Comparison of ENCODE assay signal across 1 cellular context in the genomic region with DNA sequence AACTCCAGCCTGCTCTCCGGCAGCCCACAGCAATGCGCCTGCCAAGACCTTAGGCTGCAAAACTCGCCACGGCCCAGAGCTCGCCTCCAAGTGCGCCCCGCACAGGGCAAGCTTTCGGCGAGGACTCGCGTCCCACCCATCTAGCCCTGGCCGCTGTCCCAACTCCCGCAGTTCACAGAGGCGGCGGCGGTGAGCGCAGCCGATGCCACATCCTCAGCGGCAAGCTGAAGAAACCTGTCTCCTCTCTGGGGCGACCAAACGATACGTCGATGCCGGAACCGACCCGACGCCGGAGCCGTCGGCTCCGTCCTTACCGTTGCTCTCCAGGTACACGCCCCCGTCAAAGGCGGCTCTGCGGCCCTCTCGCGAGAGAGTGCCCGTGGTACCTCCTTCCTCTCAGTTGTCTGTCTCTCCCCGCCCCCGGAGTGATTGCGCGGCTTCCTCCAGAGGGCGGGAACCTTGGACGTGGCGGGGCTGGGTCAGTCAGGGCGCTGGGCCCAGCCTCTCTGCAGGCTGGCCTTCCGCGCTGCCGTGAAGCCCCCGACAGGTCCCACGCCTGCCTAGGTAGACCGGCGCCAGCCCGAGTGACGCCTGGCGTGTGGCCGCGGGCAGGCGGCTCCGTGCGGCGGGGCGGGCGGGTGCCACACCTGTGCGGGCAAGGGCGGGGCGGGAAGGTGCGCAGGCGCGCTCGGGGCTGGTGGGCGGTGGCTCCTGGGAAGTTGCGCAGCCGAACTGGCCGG.
TF ChIP-seq lines count a peak whose summit lies in the region.

No MANE protein-coding gene starts in this region.

TF ChIP-seq in K562, 482 proteins besides CTCF, POLR2A, EP300 and RAD21 (continued from another document and continues in another):
- TF ChIP-seq, protein P1, sequence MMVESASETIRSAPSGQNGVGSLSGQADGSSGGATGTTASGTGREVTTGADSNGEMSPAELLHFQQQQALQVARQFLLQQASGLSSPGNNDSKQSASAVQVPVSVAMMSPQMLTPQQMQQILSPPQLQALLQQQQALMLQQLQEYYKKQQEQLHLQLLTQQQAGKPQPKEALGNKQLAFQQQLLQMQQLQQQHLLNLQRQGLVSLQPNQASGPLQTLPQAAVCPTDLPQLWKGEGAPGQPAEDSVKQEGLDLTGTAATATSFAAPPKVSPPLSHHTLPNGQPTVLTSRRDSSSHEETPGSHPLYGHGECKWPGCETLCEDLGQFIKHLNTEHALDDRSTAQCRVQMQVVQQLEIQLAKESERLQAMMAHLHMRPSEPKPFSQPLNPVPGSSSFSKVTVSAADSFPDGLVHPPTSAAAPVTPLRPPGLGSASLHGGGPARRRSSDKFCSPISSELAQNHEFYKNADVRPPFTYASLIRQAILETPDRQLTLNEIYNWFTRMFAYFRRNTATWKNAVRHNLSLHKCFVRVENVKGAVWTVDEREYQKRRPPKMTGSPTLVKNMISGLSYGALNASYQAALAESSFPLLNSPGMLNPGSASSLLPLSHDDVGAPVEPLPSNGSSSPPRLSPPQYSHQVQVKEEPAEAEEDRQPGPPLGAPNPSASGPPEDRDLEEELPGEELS (CRISPR knock-in tag; IDR thresholded peaks at IDR 0.05; ENCODE audit: borderline replicate concordance), result 0 out of 2 replicates have a peak, but pooled peaks have one; percentile 37
- TF ChIP-seq POLR2AphosphoS5 (IDR thresholded peaks at IDR 0.05; ENCODE audit: control insufficient read depth, insufficient read depth, low read depth, low read length) (peak; percentile 72), TAF9B (IDR thresholded peaks at IDR 0.05; ENCODE audit: partially characterized antibody) (peak; percentile 69), MYBL2 (IDR thresholded peaks at IDR 0.05; ENCODE audit: low read depth) (no peak), MYBL2 (CRISPR knock-in tag; IDR thresholded peaks at IDR 0.05; ENCODE audit: borderline replicate concordance) (no peak), MYC (IDR thresholded peaks at IDR 0.05; ENCODE audit: low read depth, low read length) (peak; percentile 76), MYC (CRISPR knock-in tag; IDR thresholded peaks at IDR 0.05; ENCODE audit: borderline replicate concordance, low read depth) (0 out of 2 replicates have a peak, but pooled peaks have one; percentile 62), ZNF583 (CRISPR knock-in tag; IDR thresholded peaks at IDR 0.05) (no peak), CBX1 (IDR thresholded peaks at IDR 0.05; ENCODE audit: low read depth) (peak; percentile 96), ETV5 (CRISPR knock-in tag; IDR thresholded peaks at IDR 0.05; ENCODE audit: low read depth) (peak; percentile 72), MTA3 (IDR thresholded peaks at IDR 0.05; ENCODE audit: borderline replicate concordance) (0 out of 2 replicates have a peak, but pooled peaks have one; percentile 72), ZBTB7A (IDR thresholded peaks at IDR 0.05; ENCODE audit: borderline replicate concordance, control insufficient read depth, low read depth, low read length) (peak; percentile 8; the same call in 1 of the 2 replicates), ZNF12 (CRISPR knock-in tag; IDR thresholded peaks at IDR 0.05) (peak; percentile 76; the same call in 1 of the 2 replicates), ZNF24 (IDR thresholded peaks at IDR 0.05) (peak; percentile 88), ZNF695 (CRISPR knock-in tag; IDR thresholded peaks at IDR 0.05) (no peak), GABPA (tag; conservative IDR thresholded peaks at IDR 0.05; ENCODE audit: low read depth) (peak; percentile 65; the same call in 1 of the 2 replicates), TAL1 (IDR thresholded peaks at IDR 0.05) (no peak), XRCC5 (IDR thresholded peaks at IDR 0.05; ENCODE audit: low read depth, low read length) (0 out of 2 replicates have a peak, but pooled peaks have one; percentile 3), CREM (IDR thresholded peaks at IDR 0.05; ENCODE audit: low read depth) (peak; percentile 31; the same call in 1 of the 2 replicates), FOS (IDR thresholded peaks at IDR 0.05; ENCODE audit: extremely low read depth, insufficient read length) (no peak), PML (IDR thresholded peaks at IDR 0.05; ENCODE audit: low read length) (peak; percentile 73)
- TF ChIP-seq, protein P2, sequence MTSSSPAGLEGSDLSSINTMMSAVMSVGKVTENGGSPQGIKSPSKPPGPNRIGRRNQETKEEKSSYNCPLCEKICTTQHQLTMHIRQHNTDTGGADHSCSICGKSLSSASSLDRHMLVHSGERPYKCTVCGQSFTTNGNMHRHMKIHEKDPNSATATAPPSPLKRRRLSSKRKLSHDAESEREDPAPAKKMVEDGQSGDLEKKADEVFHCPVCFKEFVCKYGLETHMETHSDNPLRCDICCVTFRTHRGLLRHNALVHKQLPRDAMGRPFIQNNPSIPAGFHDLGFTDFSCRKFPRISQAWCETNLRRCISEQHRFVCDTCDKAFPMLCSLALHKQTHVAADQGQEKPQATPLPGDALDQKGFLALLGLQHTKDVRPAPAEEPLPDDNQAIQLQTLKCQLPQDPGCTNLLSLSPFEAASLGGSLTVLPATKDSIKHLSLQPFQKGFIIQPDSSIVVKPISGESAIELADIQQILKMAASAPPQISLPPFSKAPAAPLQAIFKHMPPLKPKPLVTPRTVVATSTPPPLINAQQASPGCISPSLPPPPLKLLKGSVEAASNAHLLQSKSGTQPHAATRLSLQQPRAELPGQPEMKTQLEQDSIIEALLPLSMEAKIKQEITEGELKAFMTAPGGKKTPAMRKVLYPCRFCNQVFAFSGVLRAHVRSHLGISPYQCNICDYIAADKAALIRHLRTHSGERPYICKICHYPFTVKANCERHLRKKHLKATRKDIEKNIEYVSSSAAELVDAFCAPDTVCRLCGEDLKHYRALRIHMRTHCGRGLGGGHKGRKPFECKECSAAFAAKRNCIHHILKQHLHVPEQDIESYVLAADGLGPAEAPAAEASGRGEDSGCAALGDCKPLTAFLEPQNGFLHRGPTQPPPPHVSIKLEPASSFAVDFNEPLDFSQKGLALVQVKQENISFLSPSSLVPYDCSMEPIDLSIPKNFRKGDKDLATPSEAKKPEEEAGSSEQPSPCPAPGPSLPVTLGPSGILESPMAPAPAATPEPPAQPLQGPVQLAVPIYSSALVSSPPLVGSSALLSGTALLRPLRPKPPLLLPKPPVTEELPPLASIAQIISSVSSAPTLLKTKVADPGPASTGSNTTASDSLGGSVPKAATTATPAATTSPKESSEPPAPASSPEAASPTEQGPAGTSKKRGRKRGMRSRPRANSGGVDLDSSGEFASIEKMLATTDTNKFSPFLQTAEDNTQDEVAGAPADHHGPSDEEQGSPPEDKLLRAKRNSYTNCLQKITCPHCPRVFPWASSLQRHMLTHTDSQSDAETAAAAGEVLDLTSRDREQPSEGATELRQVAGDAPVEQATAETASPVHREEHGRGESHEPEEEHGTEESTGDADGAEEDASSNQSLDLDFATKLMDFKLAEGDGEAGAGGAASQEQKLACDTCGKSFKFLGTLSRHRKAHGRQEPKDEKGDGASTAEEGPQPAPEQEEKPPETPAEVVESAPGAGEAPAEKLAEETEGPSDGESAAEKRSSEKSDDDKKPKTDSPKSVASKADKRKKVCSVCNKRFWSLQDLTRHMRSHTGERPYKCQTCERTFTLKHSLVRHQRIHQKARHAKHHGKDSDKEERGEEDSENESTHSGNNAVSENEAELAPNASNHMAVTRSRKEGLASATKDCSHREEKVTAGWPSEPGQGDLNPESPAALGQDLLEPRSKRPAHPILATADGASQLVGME (CRISPR knock-in tag; IDR thresholded peaks at IDR 0.05), result 0 out of 2 replicates have a peak, but pooled peaks have one; percentile 17
- TF ChIP-seq, protein P3, sequence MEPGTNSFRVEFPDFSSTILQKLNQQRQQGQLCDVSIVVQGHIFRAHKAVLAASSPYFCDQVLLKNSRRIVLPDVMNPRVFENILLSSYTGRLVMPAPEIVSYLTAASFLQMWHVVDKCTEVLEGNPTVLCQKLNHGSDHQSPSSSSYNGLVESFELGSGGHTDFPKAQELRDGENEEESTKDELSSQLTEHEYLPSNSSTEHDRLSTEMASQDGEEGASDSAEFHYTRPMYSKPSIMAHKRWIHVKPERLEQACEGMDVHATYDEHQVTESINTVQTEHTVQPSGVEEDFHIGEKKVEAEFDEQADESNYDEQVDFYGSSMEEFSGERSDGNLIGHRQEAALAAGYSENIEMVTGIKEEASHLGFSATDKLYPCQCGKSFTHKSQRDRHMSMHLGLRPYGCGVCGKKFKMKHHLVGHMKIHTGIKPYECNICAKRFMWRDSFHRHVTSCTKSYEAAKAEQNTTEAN (CRISPR knock-in tag; IDR thresholded peaks at IDR 0.05), result 0 out of 2 replicates have a peak, but pooled peaks have one; percentile 55
- TF ChIP-seq, protein P4, sequence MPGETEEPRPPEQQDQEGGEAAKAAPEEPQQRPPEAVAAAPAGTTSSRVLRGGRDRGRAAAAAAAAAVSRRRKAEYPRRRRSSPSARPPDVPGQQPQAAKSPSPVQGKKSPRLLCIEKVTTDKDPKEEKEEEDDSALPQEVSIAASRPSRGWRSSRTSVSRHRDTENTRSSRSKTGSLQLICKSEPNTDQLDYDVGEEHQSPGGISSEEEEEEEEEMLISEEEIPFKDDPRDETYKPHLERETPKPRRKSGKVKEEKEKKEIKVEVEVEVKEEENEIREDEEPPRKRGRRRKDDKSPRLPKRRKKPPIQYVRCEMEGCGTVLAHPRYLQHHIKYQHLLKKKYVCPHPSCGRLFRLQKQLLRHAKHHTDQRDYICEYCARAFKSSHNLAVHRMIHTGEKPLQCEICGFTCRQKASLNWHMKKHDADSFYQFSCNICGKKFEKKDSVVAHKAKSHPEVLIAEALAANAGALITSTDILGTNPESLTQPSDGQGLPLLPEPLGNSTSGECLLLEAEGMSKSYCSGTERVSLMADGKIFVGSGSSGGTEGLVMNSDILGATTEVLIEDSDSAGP (CRISPR knock-in tag; IDR thresholded peaks at IDR 0.05), result no peak
- TF ChIP-seq, protein P5, sequence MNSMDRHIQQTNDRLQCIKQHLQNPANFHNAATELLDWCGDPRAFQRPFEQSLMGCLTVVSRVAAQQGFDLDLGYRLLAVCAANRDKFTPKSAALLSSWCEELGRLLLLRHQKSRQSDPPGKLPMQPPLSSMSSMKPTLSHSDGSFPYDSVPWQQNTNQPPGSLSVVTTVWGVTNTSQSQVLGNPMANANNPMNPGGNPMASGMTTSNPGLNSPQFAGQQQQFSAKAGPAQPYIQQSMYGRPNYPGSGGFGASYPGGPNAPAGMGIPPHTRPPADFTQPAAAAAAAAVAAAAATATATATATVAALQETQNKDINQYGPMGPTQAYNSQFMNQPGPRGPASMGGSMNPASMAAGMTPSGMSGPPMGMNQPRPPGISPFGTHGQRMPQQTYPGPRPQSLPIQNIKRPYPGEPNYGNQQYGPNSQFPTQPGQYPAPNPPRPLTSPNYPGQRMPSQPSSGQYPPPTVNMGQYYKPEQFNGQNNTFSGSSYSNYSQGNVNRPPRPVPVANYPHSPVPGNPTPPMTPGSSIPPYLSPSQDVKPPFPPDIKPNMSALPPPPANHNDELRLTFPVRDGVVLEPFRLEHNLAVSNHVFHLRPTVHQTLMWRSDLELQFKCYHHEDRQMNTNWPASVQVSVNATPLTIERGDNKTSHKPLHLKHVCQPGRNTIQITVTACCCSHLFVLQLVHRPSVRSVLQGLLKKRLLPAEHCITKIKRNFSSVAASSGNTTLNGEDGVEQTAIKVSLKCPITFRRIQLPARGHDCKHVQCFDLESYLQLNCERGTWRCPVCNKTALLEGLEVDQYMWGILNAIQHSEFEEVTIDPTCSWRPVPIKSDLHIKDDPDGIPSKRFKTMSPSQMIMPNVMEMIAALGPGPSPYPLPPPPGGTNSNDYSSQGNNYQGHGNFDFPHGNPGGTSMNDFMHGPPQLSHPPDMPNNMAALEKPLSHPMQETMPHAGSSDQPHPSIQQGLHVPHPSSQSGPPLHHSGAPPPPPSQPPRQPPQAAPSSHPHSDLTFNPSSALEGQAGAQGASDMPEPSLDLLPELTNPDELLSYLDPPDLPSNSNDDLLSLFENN (IDR thresholded peaks at IDR 0.05; ENCODE audit: low read depth in 2 of 2, low read length in 2 of 2), result 0 out of 4 replicates have a peak, but pooled peaks of 1 of the 2 experiments have one; percentile 33
- TF ChIP-seq, protein P6, sequence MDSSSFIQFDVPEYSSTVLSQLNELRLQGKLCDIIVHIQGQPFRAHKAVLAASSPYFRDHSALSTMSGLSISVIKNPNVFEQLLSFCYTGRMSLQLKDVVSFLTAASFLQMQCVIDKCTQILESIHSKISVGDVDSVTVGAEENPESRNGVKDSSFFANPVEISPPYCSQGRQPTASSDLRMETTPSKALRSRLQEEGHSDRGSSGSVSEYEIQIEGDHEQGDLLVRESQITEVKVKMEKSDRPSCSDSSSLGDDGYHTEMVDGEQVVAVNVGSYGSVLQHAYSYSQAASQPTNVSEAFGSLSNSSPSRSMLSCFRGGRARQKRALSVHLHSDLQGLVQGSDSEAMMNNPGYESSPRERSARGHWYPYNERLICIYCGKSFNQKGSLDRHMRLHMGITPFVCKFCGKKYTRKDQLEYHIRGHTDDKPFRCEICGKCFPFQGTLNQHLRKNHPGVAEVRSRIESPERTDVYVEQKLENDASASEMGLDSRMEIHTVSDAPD (CRISPR knock-in tag; IDR thresholded peaks at IDR 0.05), result no peak
- TF ChIP-seq, protein P7, sequence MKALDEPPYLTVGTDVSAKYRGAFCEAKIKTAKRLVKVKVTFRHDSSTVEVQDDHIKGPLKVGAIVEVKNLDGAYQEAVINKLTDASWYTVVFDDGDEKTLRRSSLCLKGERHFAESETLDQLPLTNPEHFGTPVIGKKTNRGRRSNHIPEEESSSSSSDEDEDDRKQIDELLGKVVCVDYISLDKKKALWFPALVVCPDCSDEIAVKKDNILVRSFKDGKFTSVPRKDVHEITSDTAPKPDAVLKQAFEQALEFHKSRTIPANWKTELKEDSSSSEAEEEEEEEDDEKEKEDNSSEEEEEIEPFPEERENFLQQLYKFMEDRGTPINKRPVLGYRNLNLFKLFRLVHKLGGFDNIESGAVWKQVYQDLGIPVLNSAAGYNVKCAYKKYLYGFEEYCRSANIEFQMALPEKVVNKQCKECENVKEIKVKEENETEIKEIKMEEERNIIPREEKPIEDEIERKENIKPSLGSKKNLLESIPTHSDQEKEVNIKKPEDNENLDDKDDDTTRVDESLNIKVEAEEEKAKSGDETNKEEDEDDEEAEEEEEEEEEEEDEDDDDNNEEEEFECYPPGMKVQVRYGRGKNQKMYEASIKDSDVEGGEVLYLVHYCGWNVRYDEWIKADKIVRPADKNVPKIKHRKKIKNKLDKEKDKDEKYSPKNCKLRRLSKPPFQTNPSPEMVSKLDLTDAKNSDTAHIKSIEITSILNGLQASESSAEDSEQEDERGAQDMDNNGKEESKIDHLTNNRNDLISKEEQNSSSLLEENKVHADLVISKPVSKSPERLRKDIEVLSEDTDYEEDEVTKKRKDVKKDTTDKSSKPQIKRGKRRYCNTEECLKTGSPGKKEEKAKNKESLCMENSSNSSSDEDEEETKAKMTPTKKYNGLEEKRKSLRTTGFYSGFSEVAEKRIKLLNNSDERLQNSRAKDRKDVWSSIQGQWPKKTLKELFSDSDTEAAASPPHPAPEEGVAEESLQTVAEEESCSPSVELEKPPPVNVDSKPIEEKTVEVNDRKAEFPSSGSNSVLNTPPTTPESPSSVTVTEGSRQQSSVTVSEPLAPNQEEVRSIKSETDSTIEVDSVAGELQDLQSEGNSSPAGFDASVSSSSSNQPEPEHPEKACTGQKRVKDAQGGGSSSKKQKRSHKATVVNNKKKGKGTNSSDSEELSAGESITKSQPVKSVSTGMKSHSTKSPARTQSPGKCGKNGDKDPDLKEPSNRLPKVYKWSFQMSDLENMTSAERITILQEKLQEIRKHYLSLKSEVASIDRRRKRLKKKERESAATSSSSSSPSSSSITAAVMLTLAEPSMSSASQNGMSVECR (CRISPR knock-in tag; IDR thresholded peaks at IDR 0.05), result peak; percentile 91
- TF ChIP-seq, protein P8, sequence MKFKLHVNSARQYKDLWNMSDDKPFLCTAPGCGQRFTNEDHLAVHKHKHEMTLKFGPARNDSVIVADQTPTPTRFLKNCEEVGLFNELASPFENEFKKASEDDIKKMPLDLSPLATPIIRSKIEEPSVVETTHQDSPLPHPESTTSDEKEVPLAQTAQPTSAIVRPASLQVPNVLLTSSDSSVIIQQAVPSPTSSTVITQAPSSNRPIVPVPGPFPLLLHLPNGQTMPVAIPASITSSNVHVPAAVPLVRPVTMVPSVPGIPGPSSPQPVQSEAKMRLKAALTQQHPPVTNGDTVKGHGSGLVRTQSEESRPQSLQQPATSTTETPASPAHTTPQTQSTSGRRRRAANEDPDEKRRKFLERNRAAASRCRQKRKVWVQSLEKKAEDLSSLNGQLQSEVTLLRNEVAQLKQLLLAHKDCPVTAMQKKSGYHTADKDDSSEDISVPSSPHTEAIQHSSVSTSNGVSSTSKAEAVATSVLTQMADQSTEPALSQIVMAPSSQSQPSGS (CRISPR knock-in tag; IDR thresholded peaks at IDR 0.05), result no peak
